In genomic region chr14:60651936-60652673, GRCh38 we compare ENCODE assay signal across 10 cellular contexts. TPM values are rescaled to one million over a fixed set of nuclear protein-coding genes. Genes with fewer than 3 reads are reported as not detected.
A peak's percentile ranks its signal among the peaks of the same experiment; 100 is the strongest.
DNase-seq lines count a peak whose midpoint lies in the region; ATAC-seq and TF ChIP-seq lines count a peak whose summit lies in the region.
"Had no signal": no experiment of that assay in that cellular context is flagged by ENCODE, and none has a peak within 500 bp of the region (broad histone marks: within the 10 kb centered on the region; RNA-seq: fewer than 3 reads in every experiment).

No MANE protein-coding gene starts in this region.

- no peaks in the 10 kb centered on the region for H4K20me1 ChIP-seq in Karpas-422 (ENCODE audit: insufficient read depth, low read depth, low read length)

- H3K4me1 Mint-ChIP-seq in brain = peaks cover 66% of the 10 kb centered on the region

- no peak overlapping the region for H3K4me3 ChIP-seq in Karpas-422 (ENCODE audit: low read length)
- no peak overlapping the region for H3K4me3 ChIP-seq in neuronal stem cell (ENCODE audit: low read length in 2 of 2)
- H3K4me3 ChIP-seq: thoracic aorta had no signal

- no peaks in the 10 kb centered on the region for H3K36me3 ChIP-seq in Karpas-422 (ENCODE audit: insufficient read depth, low read length)
- no peaks in the 10 kb centered on the region for H3K36me3 ChIP-seq in neuronal stem cell (replicated peaks in 1 of 2; ENCODE audit: control insufficient read depth in 2 of 2, insufficient read depth in 2 of 2, low read length in 2 of 2)
- H3K36me3 ChIP-seq: thoracic aorta had no signal

- H3K27ac Mint-ChIP-seq in brain = peak overlapping the region in 2 of 5 experiments; percentile 70 to 90

- no peaks in the 10 kb centered on the region for H3K79me1 ChIP-seq in neuronal stem cell (ENCODE audit: low read depth, low read length)

- no peak overlapping the region for H2AK5ac ChIP-seq in neuronal stem cell (ENCODE audit: low read depth, low read length)

- ATAC-seq in HG02973 (IDR thresholded peaks at IDR 0.05; ENCODE audit: unreplicated experiment) = no peak

- no peak overlapping the region for H4K8ac ChIP-seq in neuronal stem cell (ENCODE audit: low read depth, low read length)

- peak overlapping the region in 4 of 5 experiments; percentile 25 to 96 (median 80) for H3K4me3 Mint-ChIP-seq in brain

- no peak overlapping the region for H2BK120ac ChIP-seq in neuronal stem cell (ENCODE audit: low read depth, low read length)

- H3K79me2 ChIP-seq in Karpas-422 (ENCODE audit: low read length) = no peaks in the 10 kb centered on the region

- H3K4me2 ChIP-seq in Karpas-422 (ENCODE audit: low read depth, low read length, poor library complexity, severe bottlenecking) (peak overlapping the region; percentile 2), neuronal stem cell (ENCODE audit: insufficient read depth, low read length, poor library complexity, severe bottlenecking) (no peak overlapping the region)

- H3K9me2 ChIP-seq in Karpas-422 (replicated peaks; ENCODE audit: insufficient read depth, low read length) = no peaks in the 10 kb centered on the region

- no peak overlapping the region for H3K23ac ChIP-seq in neuronal stem cell (ENCODE audit: low read depth, low read length, poor library complexity)

- in situ Hi-C loops in KBM-7 (cut with MboI; ENCODE audit: low pct_unique_long_range_greater_than_20kb, low sequenced_read_pairs) = no loop called here

- H3K9me3 ChIP-seq in Karpas-422 (ENCODE audit: low read length) (no peaks in the 10 kb centered on the region), neuronal stem cell (replicated peaks in 1 of 2; ENCODE audit: control insufficient read depth in 2 of 2, insufficient read depth in 1 of 2, low read depth in 1 of 2, low read length in 2 of 2) (peaks cover 3 to 11% of the 10 kb centered on the region in 2 donors)
- H3K9me3 ChIP-seq: thoracic aorta had no signal

- TF ChIP-seq CTCF in GM10266 (IDR thresholded peaks at IDR 0.05; ENCODE audit: control insufficient read depth, insufficient read depth, low read depth, missing control alignments) (no peak), brain (conservative IDR thresholded peaks at IDR 0.05) (no peak)

- DNase-seq in GM10266 (ENCODE audit: extremely low spot score) (peak; percentile 12), Karpas-422 (no peak), neuronal stem cell (ENCODE audit: low spot score) (peak; percentile 38), 8988T (no peak), KBM-7 (no peak)
- DNase-seq: Kasumi-1; stimulated activated CD4-positive, alpha-beta T cell treated with anti-CD3 and anti-CD28 coated beads, Interleukin-1b, Interleukin-23, amount 100 ng/mL, for 48 hours had no signal

- H3K27me3 ChIP-seq in Karpas-422 (ENCODE audit: low read length) = no peaks in the 10 kb centered on the region
- peaks cover 60 to 98% (median 96%) of the 10 kb centered on the region in 3 experiments for H3K27me3 ChIP-seq in neuronal stem cell (ENCODE audit: control insufficient read depth in 3 of 3, insufficient read depth in 3 of 3, low read depth in 1 of 3, low read length in 3 of 3)

- H3K4ac ChIP-seq in neuronal stem cell (ENCODE audit: low read length) = no peak overlapping the region

- no peak overlapping the region for H4K91ac ChIP-seq in neuronal stem cell (ENCODE audit: low read depth, low read length, poor library complexity)

- no peak overlapping the region for H2BK15ac ChIP-seq in neuronal stem cell (ENCODE audit: low read length)

- no peak overlapping the region for H3K27ac ChIP-seq in Karpas-422 (ENCODE audit: low read length)
- H3K27ac ChIP-seq in neuronal stem cell (replicated peaks; ENCODE audit: low read length) = no peak overlapping the region
- H3K27ac ChIP-seq: thoracic aorta had no signal

- peaks cover 8% of the 10 kb centered on the region for H3K36me3 Mint-ChIP-seq in brain

- H3K14ac ChIP-seq in neuronal stem cell (ENCODE audit: low read length) = no peak overlapping the region

- H3K9me3 Mint-ChIP-seq in brain = peaks cover 0 to 21% (median 5%) of the 10 kb centered on the region in 5 experiments

- H3K18ac ChIP-seq in neuronal stem cell (ENCODE audit: low read length) = no peak overlapping the region

- no peak overlapping the region for H3K9ac ChIP-seq in Karpas-422 (ENCODE audit: low read length)
- no peak overlapping the region for H3K9ac ChIP-seq in neuronal stem cell (ENCODE audit: low read depth, low read length, poor library complexity)

- no CpG with 5 or more reads among the region's 37 CpGs for WGBS in neuronal stem cell (ENCODE audit: extremely low coverage in 2 of 2, insufficient read length in 2 of 2, insufficient replicate concordance in 1 of 2), 2 donors

- no peak overlapping the region for H2AFZ ChIP-seq in Karpas-422 (ENCODE audit: low read length)
- H2AFZ ChIP-seq in neuronal stem cell (ENCODE audit: low read length) = peak overlapping the region; percentile 72

- H2BK5ac ChIP-seq in neuronal stem cell (ENCODE audit: low read length) = no peak overlapping the region

- no peak overlapping the region for H2BK12ac ChIP-seq in neuronal stem cell (ENCODE audit: low read length)

- H3K27me3 Mint-ChIP-seq in brain = peaks cover 100% of the 10 kb centered on the region

- peaks cover 43% of the 10 kb centered on the region for H3K4me1 ChIP-seq in Karpas-422 (ENCODE audit: low read length)
- peaks cover 15 to 21% of the 10 kb centered on the region in 2 donors for H3K4me1 ChIP-seq in neuronal stem cell (ENCODE audit: control insufficient read depth in 2 of 2, insufficient read depth in 1 of 2, low read depth in 1 of 2, low read length in 2 of 2)

RNA-seq across cellular contexts. Expression of gene SIX1, which starts 2.8 kb away (rescaled TPM):
- total RNA-seq in Karpas-422 (2014; rRNA removed; shearing (Covaris generic); ENCODE audit: low replicate concordance) = 0.18 and 0.56 TPM in 2 replicates
- 68.4 TPM for polyA plus RNA-seq in brain (ENCODE audit: insufficient read depth, low read depth, low replicate concordance)
- 0.13 TPM for polyA plus RNA-seq in neuronal stem cell (2013, experiment 1 of 2)
- 0.11 TPM for polyA plus RNA-seq in neuronal stem cell (2013, experiment 2 of 2)

Comparison
In these comparisons a context has a peak if more than half of its experiments do, and no peak if none do; other contexts are left out.
1. DNase-seq: peak in GM10266 (single experiment) and neuronal stem cell (single experiment); none in Karpas-422 (single experiment), 8988T (single experiment) and KBM-7 (single experiment).